Comparison of ENCODE assay signal across 9 cellular contexts in the genomic region with DNA sequence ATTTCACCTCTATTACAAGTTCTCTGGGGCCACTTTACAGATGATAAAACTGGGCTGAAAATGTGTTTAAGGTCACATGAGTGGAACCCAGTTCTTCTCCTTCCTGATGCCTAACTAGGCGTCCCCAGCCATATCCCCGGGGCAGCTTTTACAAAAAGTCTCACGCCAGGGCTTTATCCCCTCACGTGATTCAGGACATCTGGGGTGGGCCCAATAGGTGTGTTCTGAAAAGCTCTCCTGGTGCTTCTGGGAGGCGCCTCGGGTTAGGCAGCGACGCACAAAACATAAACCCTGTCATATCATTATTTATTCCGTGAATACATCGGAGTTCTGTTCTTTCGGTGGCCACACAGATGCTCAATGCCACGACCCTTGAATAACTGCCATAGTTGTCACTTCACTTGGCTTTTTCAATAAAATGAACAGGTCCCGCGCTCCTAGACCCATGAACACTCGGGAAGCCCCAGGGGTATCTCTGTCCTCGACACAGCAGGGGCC. TPM values are rescaled to one million over a fixed set of nuclear protein-coding genes. Genes with fewer than 3 reads are reported as not detected.
A peak's percentile ranks its signal among the peaks of the same experiment; 100 is the strongest.
DNase-seq lines count a peak whose midpoint lies in the region; ATAC-seq and TF ChIP-seq lines count a peak whose summit lies in the region.
"Had no signal": no experiment of that assay in that cellular context is flagged by ENCODE, and none has a peak within 500 bp of the region (broad histone marks: within the 10 kb centered on the region; RNA-seq: fewer than 3 reads in every experiment).

No MANE protein-coding gene starts in this region.

- H3K9me3 Mint-ChIP-seq in activated CD4-positive, alpha-beta T cell treated with anti-CD3 and anti-CD28 coated beads for 36 hours (ENCODE audit: low read depth): no peaks in the 10 kb centered on the region

- H3K4me1 ChIP-seq in adrenal gland (replicated peaks in 1 of 2): peaks cover 4 to 23% of the 10 kb centered on the region in 2 donors
- H3K4me1 ChIP-seq in lower lobe of right lung: peaks cover 18% of the 10 kb centered on the region
- peaks cover 5% of the 10 kb centered on the region for H3K4me1 ChIP-seq in upper lobe of right lung

- H3K36me3 ChIP-seq in adrenal gland (replicated peaks in 1 of 2) (no peaks in the 10 kb centered on the region), lower lobe of right lung (no peaks in the 10 kb centered on the region), upper lobe of right lung (no peaks in the 10 kb centered on the region)

- 1 to 7% (median 6%) methylated on average over 14 to 16 of the region's 16 CpGs for WGBS in adrenal gland, 4 donors

- TF ChIP-seq POLR2A in adrenal gland (IDR thresholded peaks at IDR 0.05): no peak

- ATAC-seq in activated CD4-positive, alpha-beta T cell treated with anti-CD3 and anti-CD28 coated beads for 36 hours: peak; percentile 1
- ATAC-seq in HG03378 (IDR thresholded peaks at IDR 0.05; ENCODE audit: unreplicated experiment): peak; percentile 3
- ATAC-seq in lower lobe of right lung: peak; percentile 4 to 20
- no peak for ATAC-seq in upper lobe of right lung

- peak; percentile 27 for DNase-seq in activated CD4-positive, alpha-beta T cell treated with anti-CD3 and anti-CD28 coated beads for 36 hours
- no peak for DNase-seq in activated CD4-positive, alpha-beta T cell treated with anti-CD3 and anti-CD28 coated beads, Interleukin-2, amount 50 U/mL, for 1 hour
- DNase-seq in adrenal gland: peak in 3 of 7 donors; percentile 15 to 24 (median 18)
- DNase-seq in lower lobe of right lung: no peak
- DNase-seq in upper lobe of right lung: no peak
- DNase-seq in NCI-H1694 (lab: John Stamatoyannopoulos, UW): no peak
- DNase-seq in mucosa of gallbladder (ENCODE audit: low spot score): no peak

- H3K9me3 ChIP-seq in adrenal gland (replicated peaks in 1 of 3) (no peaks in the 10 kb centered on the region), lower lobe of right lung (no peaks in the 10 kb centered on the region), upper lobe of right lung (no peaks in the 10 kb centered on the region)

- no peaks in the 10 kb centered on the region for H3K36me3 Mint-ChIP-seq in activated CD4-positive, alpha-beta T cell treated with anti-CD3 and anti-CD28 coated beads for 36 hours (ENCODE audit: low read depth)

- H3K4me3 ChIP-seq in adrenal gland (peak overlapping the region; percentile 15 to 94 (median 71)), lower lobe of right lung (peak overlapping the region; percentile 77), upper lobe of right lung (peak overlapping the region; percentile 68)

- peaks cover 11% of the 10 kb centered on the region for H3K27me3 Mint-ChIP-seq in activated CD4-positive, alpha-beta T cell treated with anti-CD3 and anti-CD28 coated beads for 36 hours

- CTCF ChIA-PET in activated CD4-positive, alpha-beta T cell treated with anti-CD3 and anti-CD28 coated beads for 36 hours (lab: Charles Lee): interaction anchor here (0.7 to 2.4 kb wide), 5 partner anchors 8 to 475 kb away, joined by 3 to 10 read pairs (median 6); no protein-coding TSS in a partner anchor

- H3K27me3 ChIP-seq in adrenal gland (peaks cover 3% of the 10 kb centered on the region), lower lobe of right lung (ENCODE audit: low read depth) (peaks cover 5% of the 10 kb centered on the region), upper lobe of right lung (no peaks in the 10 kb centered on the region)

- peak overlapping the region; percentile 81 for H3K4me3 Mint-ChIP-seq in activated CD4-positive, alpha-beta T cell treated with anti-CD3 and anti-CD28 coated beads for 36 hours

- intact Hi-C loops in activated CD4-positive, alpha-beta T cell treated with anti-CD3 and anti-CD28 coated beads for 36 hours (cut with DNase I, micrococcal nuclease): loop anchor here in 1 of 2 experiments (5.0 kb wide), 1 partner anchor 279 kb away; no protein-coding TSS in a partner anchor
- intact Hi-C loops in adrenal gland (cut with DNase I): no loop called here
- intact Hi-C loops in lower lobe of right lung (cut with DNase I): no loop called here
- intact Hi-C loops in upper lobe of right lung (cut with DNase I): no loop called here

- H3K27ac Mint-ChIP-seq in activated CD4-positive, alpha-beta T cell treated with anti-CD3 and anti-CD28 coated beads for 36 hours: peak overlapping the region; percentile 80

- peaks cover 42% of the 10 kb centered on the region for H3K4me1 Mint-ChIP-seq in activated CD4-positive, alpha-beta T cell treated with anti-CD3 and anti-CD28 coated beads for 36 hours

- POLR2A ChIA-PET in activated CD4-positive, alpha-beta T cell treated with anti-CD3 and anti-CD28 coated beads for 36 hours (lab: Charles Lee): interaction anchor here (1.0 to 3.0 kb wide), 3 partner anchors 8 to 220 kb away, joined by 4 to 22 read pairs (median 10); a partner anchor contains a TSS

- TF ChIP-seq CTCF in adrenal gland (IDR thresholded peaks at IDR 0.05) (no peak), lower lobe of right lung (IDR thresholded peaks at IDR 0.05) (no peak), upper lobe of right lung (IDR thresholded peaks at IDR 0.05) (no peak)

- H3K27ac ChIP-seq in adrenal gland (peak overlapping the region in 2 of 5 donors; percentile 65 to 87), lower lobe of right lung (peak overlapping the region; percentile 90), upper lobe of right lung (peak overlapping the region; percentile 84)
- H3K27ac ChIP-seq: epithelial cell of prostate had no signal

RNA-seq across cellular contexts. Expression of a gene that starts 32.1 kb away (rescaled TPM):
- total RNA-seq in activated CD4-positive, alpha-beta T cell treated with anti-CD3 and anti-CD28 coated beads for 36 hours: 100 to 1,000 TPM; 152 to 164 TPM
- total RNA-seq in adrenal gland (100 to 1,000 TPM; 109 to 323 (median 179) TPM), lower lobe of right lung (112 TPM), upper lobe of right lung (114 TPM), mucosa of gallbladder (124 TPM)
- 100 to 1,000 TPM; 118 to 182 (median 140) TPM for polyA plus RNA-seq in adrenal gland

RNA-seq across cellular contexts. Expression of a gene that starts 55.2 kb away (rescaled TPM):
- total RNA-seq in activated CD4-positive, alpha-beta T cell treated with anti-CD3 and anti-CD28 coated beads for 36 hours: 10 to 100 TPM; 15.9 to 16.3 TPM
- total RNA-seq in adrenal gland (100 to 1,000 TPM in 1 of 8 donors, 10 to 100 TPM in 7; 20.4 to 160 (median 72.1) TPM), lower lobe of right lung (44.7 TPM), upper lobe of right lung (34.8 TPM), mucosa of gallbladder (25.3 TPM)
- 100 to 1,000 TPM in 2 of 3 donors, 10 to 100 TPM in 1; 27.5 to 101 (median 100) TPM for polyA plus RNA-seq in adrenal gland
